In the genomic region with DNA sequence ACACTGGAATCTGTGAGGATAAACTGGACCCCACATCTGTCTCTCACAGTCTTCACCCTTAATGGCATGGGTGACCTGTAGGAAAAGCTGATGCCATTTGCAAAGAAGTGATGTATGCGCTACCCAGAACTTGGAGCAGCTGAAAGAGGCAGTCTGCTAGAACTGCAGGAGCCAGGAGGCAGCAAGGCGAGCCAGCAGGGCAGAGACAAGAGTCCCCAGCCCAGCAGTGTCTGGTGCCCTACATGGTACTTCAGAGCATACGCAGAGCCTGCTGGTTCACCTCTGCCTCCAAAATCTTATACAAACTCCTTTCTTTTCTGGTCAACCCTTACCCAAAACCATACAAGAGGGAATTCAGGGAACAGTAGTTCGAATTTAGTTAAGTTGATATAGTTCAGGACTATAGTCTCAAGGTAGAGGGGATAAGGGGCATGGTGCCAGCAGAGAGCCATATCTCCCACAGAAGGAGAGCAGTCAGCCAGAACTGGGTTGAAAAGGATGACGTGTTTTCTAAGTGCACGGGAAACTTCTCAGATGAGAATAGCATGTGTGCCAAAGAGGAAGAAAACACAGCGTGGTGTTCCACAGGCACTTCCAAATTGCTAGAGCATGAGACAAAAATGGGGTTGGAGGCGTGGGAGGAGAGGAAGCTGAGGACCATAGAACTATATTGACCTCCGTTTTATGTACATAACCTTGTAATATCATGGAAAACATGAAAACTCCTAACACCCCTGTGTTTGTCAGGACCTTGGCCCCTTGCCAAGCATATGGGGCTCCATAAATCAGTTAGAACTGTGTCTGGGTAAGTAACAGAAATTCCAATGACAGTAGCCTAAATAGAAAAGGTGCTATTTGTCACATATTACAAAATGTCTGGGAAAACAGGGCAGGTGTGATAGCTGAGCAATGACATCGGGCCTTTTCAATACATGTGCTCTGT, we compare ENCODE assay signal across 19 cellular contexts.
A peak's percentile ranks its signal among the peaks of the same experiment; 100 is the strongest.
DNase-seq lines count a peak whose midpoint lies in the region; ATAC-seq and TF ChIP-seq lines count a peak whose summit lies in the region.
"Had no signal": no experiment of that assay in that cellular context is flagged by ENCODE, and none has a peak within 500 bp of the region (broad histone marks: within the 10 kb centered on the region; RNA-seq: fewer than 3 reads in every experiment).

No MANE protein-coding gene starts in this region.

- no peaks in the 10 kb centered on the region for H3K9me3 ChIP-seq in stomach smooth muscle (ENCODE audit: control insufficient read depth in 2 of 2, low read length in 2 of 2)
- no peaks in the 10 kb centered on the region for H3K9me3 ChIP-seq in ovary

- no peak overlapping the region for H3K27ac Mint-ChIP-seq in activated T-helper 2 cell treated with anti-CD3 and anti-CD28 coated beads, Interferon-gamma antibody, Interleukin-2, Interleukin-4, amounts not matched to agents 10 μg/mL and 5 μg/mL and 100 μg/mL, durations not matched to agents 14 hours and 24 hours and 36 hours
- H3K27ac Mint-ChIP-seq: activated naive CD4-positive, alpha-beta T cell treated with anti-CD3 and anti-CD28 coated beads, Interleukin-2, amount 50 U/mL, for 72 hours; naive thymus-derived CD4-positive, alpha-beta T cell had no signal

- H3K4me3 ChIP-seq in stomach smooth muscle (ENCODE audit: low read length in 2 of 2) (no peak overlapping the region), ovary (no peak overlapping the region)
- H3K4me3 ChIP-seq: lung had no signal

- no peaks in the 10 kb centered on the region for H3K36me3 Mint-ChIP-seq in activated T-helper 2 cell treated with anti-CD3 and anti-CD28 coated beads, Interferon-gamma antibody, Interleukin-2, Interleukin-4, amounts not matched to agents 10 μg/mL and 5 μg/mL and 100 μg/mL, durations not matched to agents 14 hours and 24 hours and 36 hours (ENCODE audit: low read depth)
- H3K36me3 Mint-ChIP-seq: activated naive CD4-positive, alpha-beta T cell treated with anti-CD3 and anti-CD28 coated beads, Interleukin-2, amount 50 U/mL, for 72 hours; naive thymus-derived CD4-positive, alpha-beta T cell had no signal

- H3K36me3 ChIP-seq in stomach smooth muscle (ENCODE audit: control insufficient read depth in 2 of 2, insufficient read depth in 2 of 2, low read length in 2 of 2) = no peaks in the 10 kb centered on the region
- H3K36me3 ChIP-seq in ovary = no peaks in the 10 kb centered on the region

- H3K27me3 ChIP-seq in stomach smooth muscle (ENCODE audit: control insufficient read depth in 1 of 2, insufficient read depth in 2 of 2, low read length in 2 of 2) = no peaks in the 10 kb centered on the region
- H3K27me3 ChIP-seq in ovary = no peaks in the 10 kb centered on the region

- no peak overlapping the region for H3K9ac ChIP-seq in stomach smooth muscle (ENCODE audit: low read length in 2 of 2)
- H3K9ac ChIP-seq: KMS-11 had no signal

- H3K27ac ChIP-seq in stomach smooth muscle (ENCODE audit: low read length) = peak overlapping the region; percentile 31
- no peak overlapping the region for H3K27ac ChIP-seq in ovary
- H3K27ac ChIP-seq: KMS-11, VCaP had no signal

- H3K27me3 Mint-ChIP-seq in activated T-helper 2 cell treated with anti-CD3 and anti-CD28 coated beads, Interferon-gamma antibody, Interleukin-2, Interleukin-4, amounts not matched to agents 10 μg/mL and 5 μg/mL and 100 μg/mL, durations not matched to agents 14 hours and 24 hours and 36 hours (ENCODE audit: low read depth) = no peaks in the 10 kb centered on the region

- no peak for TF ChIP-seq CTCF in ovary (IDR thresholded peaks at IDR 0.05)

- no peaks in the 10 kb centered on the region for H3K4me1 Mint-ChIP-seq in activated T-helper 2 cell treated with anti-CD3 and anti-CD28 coated beads, Interferon-gamma antibody, Interleukin-2, Interleukin-4, amounts not matched to agents 10 μg/mL and 5 μg/mL and 100 μg/mL, durations not matched to agents 14 hours and 24 hours and 36 hours (ENCODE audit: low read depth)
- H3K4me1 Mint-ChIP-seq: naive thymus-derived CD4-positive, alpha-beta T cell had no signal

- peaks cover 40% of the 10 kb centered on the region for H3K4me1 ChIP-seq in stomach smooth muscle (ENCODE audit: control insufficient read depth, insufficient read depth, low read length)
- H3K4me1 ChIP-seq in ovary (ENCODE audit: insufficient read depth) = no peaks in the 10 kb centered on the region

- no peak overlapping the region for H3K4me3 Mint-ChIP-seq in activated T-helper 2 cell treated with anti-CD3 and anti-CD28 coated beads, Interferon-gamma antibody, Interleukin-2, Interleukin-4, amounts not matched to agents 10 μg/mL and 5 μg/mL and 100 μg/mL, durations not matched to agents 14 hours and 24 hours and 36 hours (ENCODE audit: low read depth)
- H3K4me3 Mint-ChIP-seq: naive thymus-derived CD4-positive, alpha-beta T cell had no signal

- intact Hi-C loops in left ventricle myocardium superior (cut with micrococcal nuclease) (no loop called here), ovary (cut with DNase I) (no loop called here)
- intact Hi-C loops in activated T-helper 2 cell treated with anti-CD3 and anti-CD28 coated beads, Interferon-gamma antibody, Interleukin-2, Interleukin-4, amounts not matched to agents 10 μg/mL and 5 μg/mL and 100 μg/mL, durations not matched to agents 14 hours and 24 hours and 36 hours (cut with micrococcal nuclease) = no loop called here

- ATAC-seq in left ventricle myocardium superior = peak; percentile 61
- ATAC-seq: activated naive CD4-positive, alpha-beta T cell treated with anti-CD3 and anti-CD28 coated beads, Interleukin-2, amount 50 U/mL, for 72 hours; naive thymus-derived CD4-positive, alpha-beta T cell had no signal

- TF ChIP-seq POLR2A in ovary (IDR thresholded peaks at IDR 0.05) = no peak

- no peak for TF ChIP-seq EP300 in ovary (IDR thresholded peaks at IDR 0.05)

- WGBS in ovary, 3 donors = 31 to 35% (median 33%) methylated on average over 10 of the region's 10 CpGs

- no peaks in the 10 kb centered on the region for H3K9me3 Mint-ChIP-seq in activated T-helper 2 cell treated with anti-CD3 and anti-CD28 coated beads, Interferon-gamma antibody, Interleukin-2, Interleukin-4, amounts not matched to agents 10 μg/mL and 5 μg/mL and 100 μg/mL, durations not matched to agents 14 hours and 24 hours and 36 hours

- DNase-seq in NCI-H1105 (lab: John Stamatoyannopoulos, UW) = peak; percentile 8
- peak; percentile 18 for DNase-seq in NCI-H748 treated with DMSO at 0.1 percent for 48 hours (lab: John Stamatoyannopoulos, UW)
- DNase-seq in left ventricle myocardium superior = no peak
- DNase-seq in activated CD8-positive, alpha-beta memory T cell treated with anti-CD3 and anti-CD28 coated beads, Interleukin-2, amount 50 U/mL, for 4 hours = no peak
- no peak for DNase-seq in ovary
- no peak for DNase-seq in effector CD4-positive, alpha-beta T cell
- DNase-seq in activated T-helper 2 cell treated with anti-CD3 and anti-CD28 coated beads, Interferon-gamma antibody, Interleukin-2, Interleukin-4, amounts not matched to agents 10 μg/mL and 5 μg/mL and 100 μg/mL, durations not matched to agents 14 hours and 24 hours and 36 hours (ENCODE audit: low spot score) = no peak
- DNase-seq: activated CD4-positive, alpha-beta T cell treated with anti-CD3 and anti-CD28 coated beads, Interleukin-2, amount 50 U/mL, for 4 hours; activated T-cell treated with anti-CD3 and anti-CD28 coated beads, Interleukin-2, amount 50 U/mL, for 1 hour; AML-193; naive thymus-derived CD4-positive, alpha-beta T cell; NCI-H446; stimulated activated CD8-positive, alpha-beta memory T cell treated with anti-CD3 and anti-CD28 coated beads, Interleukin-4, amount 100 ng/mL, for 48 hours; T-helper 1 cell had no signal

Comparison
In these comparisons a context has a peak if more than half of its experiments do, and no peak if none do; other contexts are left out.
1. DNase-seq: peak in NCI-H1105 (single experiment) and NCI-H748 treated with DMSO at 0.1 percent for 48 hours (single experiment); none in left ventricle myocardium superior (single experiment), activated CD8-positive, alpha-beta memory T cell treated with anti-CD3 and anti-CD28 coated beads, Interleukin-2, amount 50 U/mL, for 4 hours (single experiment), ovary (0 of 5), effector CD4-positive, alpha-beta T cell (single experiment) and activated T-helper 2 cell treated with anti-CD3 and anti-CD28 coated beads, Interferon-gamma antibody, Interleukin-2, Interleukin-4, amounts not matched to agents 10 μg/mL and 5 μg/mL and 100 μg/mL, durations not matched to agents 14 hours and 24 hours and 36 hours (single experiment).